ENCODE assay signal across 38 cellular contexts in the genomic region with DNA sequence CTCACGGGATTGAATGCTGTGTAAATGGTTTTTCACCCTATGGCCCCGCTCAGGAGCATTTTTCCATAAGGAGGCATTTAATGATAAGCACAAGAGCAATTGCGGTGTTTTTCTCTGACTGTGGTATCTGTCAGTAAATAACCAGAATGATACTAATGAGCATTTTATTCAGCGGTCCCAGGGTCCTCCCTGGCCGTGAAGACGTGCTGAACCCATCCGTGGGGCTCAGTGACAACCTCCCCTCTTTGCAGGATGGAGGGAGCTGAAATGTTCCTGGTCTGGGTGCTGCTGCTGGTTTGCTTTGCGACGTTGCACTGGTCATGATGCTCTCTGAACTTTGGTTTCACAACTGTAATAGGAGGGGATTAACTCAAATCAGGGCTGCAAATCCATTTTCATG.
"Had no signal": no experiment of that assay in that cellular context is flagged by ENCODE, and none has a peak within 500 bp of the region (broad histone marks: within the 10 kb centered on the region; RNA-seq: fewer than 3 reads in every experiment).

No MANE protein-coding gene starts in this region.

- H3K27ac ChIP-seq: adrenal gland, ascending aorta, body of pancreas, brain microvascular endothelial cell, breast epithelium, cardiac muscle cell had no signal

- H3K4me1 ChIP-seq: adrenal gland, ascending aorta, body of pancreas, breast epithelium had no signal

- DNase-seq: activated effector memory CD4-positive, alpha-beta T cell treated with anti-CD3 and anti-CD28 coated beads, Interleukin-2, amount 50 U/mL, for 16 hours; activated effector memory CD4-positive, alpha-beta T cell treated with Interleukin-2 at 50 U/mL for 16 hours; activated gamma-delta T cell; activated gamma-delta T cell treated with Interleukin-2 at 50 U/mL for 16 hours; activated naive CD4-positive, alpha-beta T cell; activated naive CD4-positive, alpha-beta T cell treated with anti-CD3 and anti-CD28 coated beads for 36 hours; activated naive CD4-positive, alpha-beta T cell treated with anti-CD3 and anti-CD28 coated beads, Interleukin-2, amount 10 ng/mL, durations not matched to agents 7 days and 5 days; activated naive CD4-positive, alpha-beta T cell treated with anti-CD3 and anti-CD28 coated beads, Interleukin-2, amount 50 U/mL, for 16 hours; activated naive CD4-positive, alpha-beta T cell treated with Interleukin-2 at 50 U/mL for 16 hours; activated naive CD8-positive, alpha-beta T cell treated with anti-CD3 and anti-CD28 coated beads for 36 hours; activated naive CD8-positive, alpha-beta T cell treated with anti-CD3 and anti-CD28 coated beads, Interleukin-2, amount 10 ng/mL, durations not matched to agents 7 days and 5 days; activated naive CD8-positive, alpha-beta T cell treated with anti-CD3 and anti-CD28 coated beads, Interleukin-2, amount 50 U/mL, for 24 hours; activated T-cell treated with anti-CD3 and anti-CD28 coated beads for 4 hours; activated T-cell treated with anti-CD3 and anti-CD28 coated beads, Interleukin-2, amount 50 U/mL, for 1 hour; activated T-cell treated with anti-CD3 and anti-CD28 coated beads, Interleukin-2, amount 50 U/mL, for 24 hours; activated T-cell treated with anti-CD3 and anti-CD28 coated beads, Interleukin-2, amount 50 U/mL, for 48 hours; activated T-cell treated with anti-CD3 and anti-CD28 coated beads, Interleukin-2, amount 50 U/mL, for 72 hours; adrenal gland; amniotic stem cell; amygdala; anterior cingulate cortex; aorta; body of pancreas; brain microvascular endothelial cell; caudate nucleus; central memory CD4-positive, alpha-beta T cell; cerebellar nuclear complex had no signal

- H3K4me3 ChIP-seq: adrenal gland, ascending aorta, body of pancreas, breast epithelium, cardiac muscle cell had no signal

- H3K27ac Mint-ChIP-seq: activated naive CD4-positive, alpha-beta T cell treated with anti-CD3 and anti-CD28 coated beads for 36 hours; activated naive CD4-positive, alpha-beta T cell treated with anti-CD3 and anti-CD28 coated beads, Interleukin-2, amount 10 ng/mL, durations not matched to agents 7 days and 5 days; activated naive CD4-positive, alpha-beta T cell treated with anti-CD3 and anti-CD28 coated beads, Interleukin-2, amount 50 U/mL, for 24 hours; activated naive CD4-positive, alpha-beta T cell treated with anti-CD3 and anti-CD28 coated beads, Interleukin-2, amount 50 U/mL, for 72 hours; activated naive CD8-positive, alpha-beta T cell; activated naive CD8-positive, alpha-beta T cell treated with anti-CD3 and anti-CD28 coated beads for 36 hours; activated naive CD8-positive, alpha-beta T cell treated with anti-CD3 and anti-CD28 coated beads, Interleukin-2, amount 10 ng/mL, durations not matched to agents 7 days and 5 days; activated naive CD8-positive, alpha-beta T cell treated with anti-CD3 and anti-CD28 coated beads, Interleukin-2, amount 50 U/mL, for 24 hours; activated T-cell treated with anti-CD3 and anti-CD28 coated beads, Interleukin-2, amount 50 U/mL, for 24 hours; activated T-cell treated with anti-CD3 and anti-CD28 coated beads, Interleukin-2, amount 50 U/mL, for 72 hours; activated T-helper 1 cell treated with anti-CD3 and anti-CD28 coated beads, Interleukin-12 subunit alpha, Interleukin-12 subunit beta, Interleukin-2, Interleukin-4 antibody, amounts not matched to agents 30 ng/mL and 10 ng/mL and 1 ng/mL, durations not matched to agents 14 hours and 24 hours and 36 hours; activated T-helper 17 cell treated with anti-CD3 and anti-CD28 coated beads, Interleukin-2, amount 50 U/mL, for 72 hours; activated T-helper 2 cell treated with anti-CD3 and anti-CD28 coated beads, Interferon-gamma antibody, Interleukin-2, Interleukin-4, amounts not matched to agents 10 μg/mL and 5 μg/mL and 100 μg/mL, durations not matched to agents 14 hours and 24 hours and 36 hours; brain had no signal

- H3K9me3 ChIP-seq: adrenal gland, ascending aorta, body of pancreas, breast epithelium had no signal

- H3K9me3 Mint-ChIP-seq: activated naive CD4-positive, alpha-beta T cell treated with anti-CD3 and anti-CD28 coated beads for 36 hours; activated naive CD4-positive, alpha-beta T cell treated with anti-CD3 and anti-CD28 coated beads, Interleukin-2, amount 50 U/mL, for 24 hours; activated naive CD8-positive, alpha-beta T cell treated with anti-CD3 and anti-CD28 coated beads for 36 hours; activated naive CD8-positive, alpha-beta T cell treated with anti-CD3 and anti-CD28 coated beads, Interleukin-2, amount 50 U/mL, for 24 hours; activated T-cell treated with anti-CD3 and anti-CD28 coated beads, Interleukin-2, amount 50 U/mL, for 24 hours; activated T-helper 1 cell treated with anti-CD3 and anti-CD28 coated beads, Interleukin-12 subunit alpha, Interleukin-12 subunit beta, Interleukin-2, Interleukin-4 antibody, amounts not matched to agents 30 ng/mL and 10 ng/mL and 1 ng/mL, durations not matched to agents 14 hours and 24 hours and 36 hours; activated T-helper 2 cell treated with anti-CD3 and anti-CD28 coated beads, Interferon-gamma antibody, Interleukin-2, Interleukin-4, amounts not matched to agents 10 μg/mL and 5 μg/mL and 100 μg/mL, durations not matched to agents 14 hours and 24 hours and 36 hours had no signal

- H3K36me3 Mint-ChIP-seq: activated naive CD4-positive, alpha-beta T cell treated with anti-CD3 and anti-CD28 coated beads, Interleukin-2, amount 10 ng/mL, durations not matched to agents 7 days and 5 days; activated naive CD4-positive, alpha-beta T cell treated with anti-CD3 and anti-CD28 coated beads, Interleukin-2, amount 50 U/mL, for 24 hours; activated naive CD4-positive, alpha-beta T cell treated with anti-CD3 and anti-CD28 coated beads, Interleukin-2, amount 50 U/mL, for 72 hours; activated naive CD8-positive, alpha-beta T cell; activated naive CD8-positive, alpha-beta T cell treated with anti-CD3 and anti-CD28 coated beads for 36 hours; activated naive CD8-positive, alpha-beta T cell treated with anti-CD3 and anti-CD28 coated beads, Interleukin-2, amount 10 ng/mL, durations not matched to agents 7 days and 5 days; brain had no signal

- H3K4me3 Mint-ChIP-seq: activated naive CD4-positive, alpha-beta T cell treated with anti-CD3 and anti-CD28 coated beads for 36 hours; activated naive CD4-positive, alpha-beta T cell treated with anti-CD3 and anti-CD28 coated beads, Interleukin-2, amount 10 ng/mL, durations not matched to agents 7 days and 5 days; activated naive CD4-positive, alpha-beta T cell treated with anti-CD3 and anti-CD28 coated beads, Interleukin-2, amount 50 U/mL, for 24 hours; activated naive CD8-positive, alpha-beta T cell; activated naive CD8-positive, alpha-beta T cell treated with anti-CD3 and anti-CD28 coated beads for 36 hours; activated naive CD8-positive, alpha-beta T cell treated with anti-CD3 and anti-CD28 coated beads, Interleukin-2, amount 10 ng/mL, durations not matched to agents 7 days and 5 days; activated naive CD8-positive, alpha-beta T cell treated with anti-CD3 and anti-CD28 coated beads, Interleukin-2, amount 50 U/mL, for 24 hours; activated T-cell treated with anti-CD3 and anti-CD28 coated beads, Interleukin-2, amount 50 U/mL, for 24 hours; activated T-cell treated with anti-CD3 and anti-CD28 coated beads, Interleukin-2, amount 50 U/mL, for 72 hours; activated T-helper 1 cell treated with anti-CD3 and anti-CD28 coated beads, Interleukin-12 subunit alpha, Interleukin-12 subunit beta, Interleukin-2, Interleukin-4 antibody, amounts not matched to agents 30 ng/mL and 10 ng/mL and 1 ng/mL, durations not matched to agents 14 hours and 24 hours and 36 hours; activated T-helper 17 cell treated with anti-CD3 and anti-CD28 coated beads, Interleukin-2, amount 50 U/mL, for 72 hours; brain; central memory CD8-positive, alpha-beta T cell had no signal

- H3K27me3 Mint-ChIP-seq: activated naive CD4-positive, alpha-beta T cell treated with anti-CD3 and anti-CD28 coated beads, Interleukin-2, amount 10 ng/mL, durations not matched to agents 7 days and 5 days; activated naive CD4-positive, alpha-beta T cell treated with anti-CD3 and anti-CD28 coated beads, Interleukin-2, amount 50 U/mL, for 24 hours; activated naive CD8-positive, alpha-beta T cell treated with anti-CD3 and anti-CD28 coated beads, Interleukin-2, amount 10 ng/mL, durations not matched to agents 7 days and 5 days; activated naive CD8-positive, alpha-beta T cell treated with anti-CD3 and anti-CD28 coated beads, Interleukin-2, amount 50 U/mL, for 24 hours; activated T-cell treated with anti-CD3 and anti-CD28 coated beads, Interleukin-2, amount 50 U/mL, for 24 hours had no signal

- ATAC-seq: activated naive CD4-positive, alpha-beta T cell treated with anti-CD3 and anti-CD28 coated beads, Interleukin-2, amount 50 U/mL, for 72 hours; activated naive CD8-positive, alpha-beta T cell treated with anti-CD3 and anti-CD28 coated beads, Interleukin-2, amount 50 U/mL, for 24 hours; activated T-cell treated with anti-CD3 and anti-CD28 coated beads, Interleukin-2, amount 50 U/mL, for 72 hours; activated T-helper 17 cell treated with anti-CD3 and anti-CD28 coated beads, Interleukin-2, amount 50 U/mL, for 72 hours; body of pancreas had no signal

- H3K4me1 Mint-ChIP-seq: activated naive CD4-positive, alpha-beta T cell treated with anti-CD3 and anti-CD28 coated beads, Interleukin-2, amount 10 ng/mL, durations not matched to agents 7 days and 5 days; activated naive CD4-positive, alpha-beta T cell treated with anti-CD3 and anti-CD28 coated beads, Interleukin-2, amount 50 U/mL, for 24 hours; activated naive CD8-positive, alpha-beta T cell treated with anti-CD3 and anti-CD28 coated beads for 36 hours; activated naive CD8-positive, alpha-beta T cell treated with anti-CD3 and anti-CD28 coated beads, Interleukin-2, amount 10 ng/mL, durations not matched to agents 7 days and 5 days; activated naive CD8-positive, alpha-beta T cell treated with anti-CD3 and anti-CD28 coated beads, Interleukin-2, amount 50 U/mL, for 24 hours; activated T-helper 17 cell treated with anti-CD3 and anti-CD28 coated beads, Interleukin-2, amount 50 U/mL, for 72 hours; central memory CD8-positive, alpha-beta T cell had no signal

- H3K27me3 ChIP-seq: ascending aorta, body of pancreas, brain microvascular endothelial cell had no signal

- H3K36me3 ChIP-seq: adrenal gland, ascending aorta, brain microvascular endothelial cell, breast epithelium, cardiac muscle cell had no signal
